Comparison of ENCODE assay signal across 8 cellular contexts in genomic region chr13:73058432-73058740, GRCh38. TPM values are rescaled to one million over a fixed set of nuclear protein-coding genes. Genes with fewer than 3 reads are reported as not detected.
DNase-seq lines count a peak whose midpoint lies in the region; ATAC-seq and TF ChIP-seq lines count a peak whose summit lies in the region.

No MANE protein-coding gene starts in this region.

- no peaks in the 10 kb centered on the region for H3K27me3 ChIP-seq in ascending aorta

- H3K4me1 Mint-ChIP-seq in activated naive CD4-positive, alpha-beta T cell treated with anti-CD3 and anti-CD28 coated beads for 36 hours (ENCODE audit: low read depth): peaks cover 17% of the 10 kb centered on the region

- no peaks in the 10 kb centered on the region for H3K36me3 Mint-ChIP-seq in activated naive CD4-positive, alpha-beta T cell treated with anti-CD3 and anti-CD28 coated beads for 36 hours (ENCODE audit: low read depth)

- CTCF ChIA-PET in activated naive CD4-positive, alpha-beta T cell treated with anti-CD3 and anti-CD28 coated beads for 36 hours (lab: Charles Lee): interaction anchor here (0.8 to 1.3 kb wide), 5 partner anchors 64 to 649 kb away, joined by 3 to 4 read pairs (median 3); no protein-coding TSS in a partner anchor

- peak overlapping the region; percentile 87 for H3K4me3 Mint-ChIP-seq in activated naive CD4-positive, alpha-beta T cell treated with anti-CD3 and anti-CD28 coated beads for 36 hours

- H3K36me3 ChIP-seq in ascending aorta (no peaks in the 10 kb centered on the region), mucosa of descending colon (ENCODE audit: low read depth) (no peaks in the 10 kb centered on the region)

- no peak overlapping the region for H3K27ac Mint-ChIP-seq in activated naive CD4-positive, alpha-beta T cell treated with anti-CD3 and anti-CD28 coated beads for 36 hours

- no peaks in the 10 kb centered on the region for H3K9me3 Mint-ChIP-seq in activated naive CD4-positive, alpha-beta T cell treated with anti-CD3 and anti-CD28 coated beads for 36 hours

- H3K4me1 ChIP-seq in ascending aorta (no peaks in the 10 kb centered on the region), mucosa of descending colon (ENCODE audit: low read depth) (no peaks in the 10 kb centered on the region)

- H3K27me3 Mint-ChIP-seq in activated naive CD4-positive, alpha-beta T cell treated with anti-CD3 and anti-CD28 coated beads for 36 hours (ENCODE audit: low read depth): peaks cover 22% of the 10 kb centered on the region

- TF ChIP-seq CTCF in ascending aorta (IDR thresholded peaks at IDR 0.05) (no peak), mucosa of descending colon (IDR thresholded peaks at IDR 0.05) (no peak)

- intact Hi-C loops in activated naive CD4-positive, alpha-beta T cell treated with anti-CD3 and anti-CD28 coated beads for 36 hours (cut with micrococcal nuclease): loop anchor here (1.0 to 10.0 kb wide), 8 partner anchors 172 to 1076 kb away; partner anchors contain the start of genes BORA, DIS3, KLF12 and MZT1
- intact Hi-C loops in ascending aorta (cut with DNase I): loop anchor here (1.0 to 10.0 kb wide), 4 partner anchors 159 to 332 kb away; partner anchors contain the start of genes BORA, MZT1 and PIBF1
- intact Hi-C loops in mucosa of descending colon (cut with DNase I, micrococcal nuclease): no loop called here

- H3K4me3 ChIP-seq in ascending aorta (peak overlapping the region; percentile 87 to 96), mucosa of descending colon (peak overlapping the region; percentile 83)

- H3K9me3 ChIP-seq in ascending aorta (no peaks in the 10 kb centered on the region), mucosa of descending colon (no peaks in the 10 kb centered on the region)

- ATAC-seq in HG03064 (IDR thresholded peaks at IDR 0.05; ENCODE audit: low read depth, unreplicated experiment) (peak; percentile 6), mucosa of descending colon (no peak)

- peak overlapping the region in 1 of 2 donors; percentile 27 for H3K27ac ChIP-seq in ascending aorta

- no peak for DNase-seq in activated naive CD4-positive, alpha-beta T cell treated with anti-CD3 and anti-CD28 coated beads for 36 hours
- DNase-seq in activated naive CD4-positive, alpha-beta T cell treated with Interleukin-2 at 50 U/mL for 16 hours: no peak
- no peak for DNase-seq in ascending aorta (ENCODE audit: low spot score in 2 of 2)
- no peak for DNase-seq in mucosa of descending colon
- no peak for DNase-seq in GM19240 (ENCODE audit: insufficient read length, low spot score)
- DNase-seq in NCI-H187 treated with DMSO at 0.1 percent for 48 hours (lab: John Stamatoyannopoulos, UW): no peak
- DNase-seq in AG08395 (ENCODE audit: low spot score): no peak

RNA-seq across cellular contexts. Expression of gene KLF5, which starts 0.4 kb away (rescaled TPM):
- total RNA-seq in activated naive CD4-positive, alpha-beta T cell treated with anti-CD3 and anti-CD28 coated beads for 36 hours: 1 to 10 TPM; 1.3 to 1.9 TPM
- 1.3 TPM for total RNA-seq in ascending aorta
- 100 to 1,000 TPM; 131 to 401 (median 330) TPM for total RNA-seq in mucosa of descending colon

Comparison
In these comparisons a context has a peak if more than half of its experiments do, and no peak if none do; other contexts are left out.
1. RNA of gene KLF5, which starts 0.4 kb away (total RNA-seq): 131 to 401 TPM in mucosa of descending colon; 1.3 to 1.9 TPM in activated naive CD4-positive, alpha-beta T cell treated with anti-CD3 and anti-CD28 coated beads for 36 hours and 1.3 TPM in ascending aorta (single experiment); every median in the first group is over 10 times any median in the second.
2. intact Hi-C loops: an anchor here in activated naive CD4-positive, alpha-beta T cell treated with anti-CD3 and anti-CD28 coated beads for 36 hours (1.0 to 10.0 kb wide) and ascending aorta (1.0 to 10.0 kb wide); none called in mucosa of descending colon.